Comparison of ENCODE assay signal across 19 cellular contexts in the genomic region with DNA sequence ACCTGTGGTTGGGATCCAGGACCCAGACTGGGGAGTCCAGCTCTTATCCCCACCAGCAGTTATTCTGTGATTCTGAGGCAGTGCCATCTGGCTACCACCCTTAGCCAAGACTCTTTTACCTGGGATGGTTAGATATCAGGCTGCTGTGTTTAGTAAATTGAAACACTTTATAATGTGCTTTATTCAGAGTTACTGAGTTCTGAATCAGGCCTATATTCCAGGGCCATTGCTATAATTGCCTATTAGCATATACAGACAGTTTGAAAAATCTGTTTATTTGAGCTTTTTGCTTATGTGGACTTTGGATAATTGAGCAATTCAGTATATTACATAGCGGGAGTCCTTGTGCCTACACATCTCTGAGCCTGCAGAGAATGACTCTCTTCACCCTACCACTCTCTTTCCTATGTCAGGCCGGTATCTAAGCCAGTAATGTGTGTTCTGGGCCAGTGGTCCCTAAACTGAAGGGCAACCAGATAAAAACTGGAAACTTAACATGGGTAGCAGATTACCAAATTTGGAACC. TPM values are rescaled to one million over a fixed set of nuclear protein-coding genes. Genes with fewer than 3 reads are reported as not detected.
DNase-seq lines count a peak whose midpoint lies in the region; ATAC-seq and TF ChIP-seq lines count a peak whose summit lies in the region.
"Had no signal": no experiment of that assay in that cellular context is flagged by ENCODE, and none has a peak within 500 bp of the region (broad histone marks: within the 10 kb centered on the region; RNA-seq: fewer than 3 reads in every experiment).

No MANE protein-coding gene starts in this region.

- H2BK5ac ChIP-seq in IMR-90 (ENCODE audit: low read depth, low read length, poor library complexity, severe bottlenecking), result no peak overlapping the region

- H3K4me3 Mint-ChIP-seq in effector memory CD8-positive, alpha-beta T cell, result no peak overlapping the region
- no peak overlapping the region for H3K4me3 Mint-ChIP-seq in T-cell
- H3K4me3 Mint-ChIP-seq: activated CD4-positive, alpha-beta T cell treated with anti-CD3 and anti-CD28 coated beads, Interleukin-2, amount 10 ng/mL, durations not matched to agents 7 days and 5 days; activated T-cell treated with anti-CD3 and anti-CD28 coated beads, Interleukin-2, amount 50 U/mL, for 4 hours; central memory CD8-positive, alpha-beta T cell; GM23338; naive thymus-derived CD4-positive, alpha-beta T cell; type B pancreatic cell had no signal

- H3K9me3 ChIP-seq in IMR-90 (ENCODE audit: control insufficient read depth, insufficient read depth, low read length) (no peaks in the 10 kb centered on the region), muscle layer of colon (ENCODE audit: low read length) (no peaks in the 10 kb centered on the region)

- H3K79me1 ChIP-seq in IMR-90 (ENCODE audit: low read depth in 1 of 2, low read length in 2 of 2), result peaks cover 25 to 66% of the 10 kb centered on the region in 2 experiments

- H3K27me3 ChIP-seq in ACC112 (ENCODE audit: insufficient read depth, low read length), result no peaks in the 10 kb centered on the region
- H3K27me3 ChIP-seq in IMR-90 (ENCODE audit: control insufficient read depth, insufficient read depth, low read length), result no peaks in the 10 kb centered on the region
- H3K27me3 ChIP-seq in muscle layer of colon (ENCODE audit: control insufficient read depth in 1 of 2, insufficient read depth in 2 of 2, low read length in 2 of 2), result no peaks in the 10 kb centered on the region

- no peak for TF ChIP-seq POLR2A in IMR-90 (IDR thresholded peaks at IDR 0.05; ENCODE audit: low read depth, low read length)
- TF ChIP-seq POLR2A in lower leg skin (IDR thresholded peaks at IDR 0.05), result no peak

- H3K36me3 ChIP-seq in ACC112 (ENCODE audit: insufficient read depth, low read length), result no peaks in the 10 kb centered on the region
- no peaks in the 10 kb centered on the region for H3K36me3 ChIP-seq in IMR-90 (ENCODE audit: control insufficient read depth, insufficient read depth, low read length)
- no peaks in the 10 kb centered on the region for H3K36me3 ChIP-seq in muscle layer of colon (ENCODE audit: insufficient read depth, low read length)

- no TSS peak for BruUV-seq in IMR-90 (replicated peaks; lab: Mats Ljungman, UMichigan)

- POLR2A ChIA-PET in IMR-90 (lab: Charles Lee; ENCODE audit: unreplicated experiment), result no interaction called here
- POLR2A ChIA-PET in T-cell (lab: Charles Lee), result interaction anchor here in 1 of 2 donors (0.6 kb wide), 1 partner anchor 125 kb away, joined by 4 read pairs; no protein-coding TSS in a partner anchor

- H2BK120ac ChIP-seq in IMR-90 (ENCODE audit: low read depth, low read length), result peak overlapping the region; percentile 12; the same call in 1 of the 2 replicates

- H4K5ac ChIP-seq in IMR-90 (ENCODE audit: low read depth, low read length), result no peak overlapping the region

- ATAC-seq in IMR-90 (ENCODE audit: low read depth) (no peak), T-cell (replicated peaks in 1 of 4) (no peak)
- no peak for ATAC-seq in effector memory CD8-positive, alpha-beta T cell (replicated peaks)
- ATAC-seq: activated T-cell treated with anti-CD3 and anti-CD28 coated beads, Interleukin-2, amount 50 U/mL, for 4 hours; GM23338; naive thymus-derived CD4-positive, alpha-beta T cell had no signal

- H2AK9ac ChIP-seq in IMR-90 (replicated peaks; ENCODE audit: low read depth, low read length, poor library complexity), result no peak overlapping the region

- peaks cover 33% of the 10 kb centered on the region for H3K4me1 ChIP-seq in ACC112 (ENCODE audit: control insufficient read depth, insufficient read depth, low read length, unreplicated experiment)
- peaks cover 15% of the 10 kb centered on the region for H3K4me1 ChIP-seq in IMR-90 (ENCODE audit: control insufficient read depth, insufficient read depth, low read length)
- peaks cover 37% of the 10 kb centered on the region for H3K4me1 ChIP-seq in muscle layer of colon (ENCODE audit: insufficient read depth, low read length)

- dilution Hi-C loops in IMR-90 (cut with HindIII; ENCODE audit: low sequenced_read_pairs, unreplicated experiment), result no loop called here

- H3K27me3 Mint-ChIP-seq in effector memory CD8-positive, alpha-beta T cell, result no peaks in the 10 kb centered on the region
- no peaks in the 10 kb centered on the region for H3K27me3 Mint-ChIP-seq in T-cell
- H3K27me3 Mint-ChIP-seq: activated CD4-positive, alpha-beta T cell treated with anti-CD3 and anti-CD28 coated beads, Interleukin-2, amount 10 ng/mL, durations not matched to agents 7 days and 5 days; central memory CD8-positive, alpha-beta T cell; naive thymus-derived CD4-positive, alpha-beta T cell; type B pancreatic cell had no signal

- CTCF ChIA-PET in IMR-90 (lab: Yijun Ruan, JAX) (interaction anchor here (0.6 kb wide), 1 partner anchor 33 kb away, joined by 3 read pairs; no protein-coding TSS in a partner anchor), T-cell (lab: Charles Lee) (no interaction called here)

- no peak overlapping the region for H3K23ac ChIP-seq in IMR-90 (ENCODE audit: low read depth, low read length)

- H2BK15ac ChIP-seq in IMR-90 (ENCODE audit: low read depth, low read length), result 0 out of 3 replicates have a peak overlapping the region, but pooled peaks have one; percentile 36

- no peak overlapping the region for H3K56ac ChIP-seq in IMR-90 (ENCODE audit: extremely low read depth, insufficient read depth, low read length)

- 0 out of 2 replicates have a peak, but pooled peaks cover 5% of the 10 kb centered on the region for H4K20me1 ChIP-seq in IMR-90 (ENCODE audit: insufficient read depth, low read length)

- H2AFZ ChIP-seq in ACC112 (ENCODE audit: low read length, unreplicated experiment) (no peak overlapping the region), IMR-90 (replicated peaks; ENCODE audit: low read length, poor library complexity) (no peak overlapping the region)
- H2AFZ ChIP-seq: GM23338 had no signal

- H3K36me3 Mint-ChIP-seq in effector memory CD8-positive, alpha-beta T cell (ENCODE audit: insufficient read depth), result no peaks in the 10 kb centered on the region
- H3K36me3 Mint-ChIP-seq in T-cell, result peaks cover 2% of the 10 kb centered on the region
- H3K36me3 Mint-ChIP-seq: type B pancreatic cell had no signal

- H3K4me2 ChIP-seq in IMR-90 (ENCODE audit: low read depth, low read length), result no peak overlapping the region
- H3K4me2 ChIP-seq: GM23338 had no signal

- intact Hi-C loops in IMR-90 (cut with micrococcal nuclease), result no loop called here
- intact Hi-C loops in lower leg skin (cut with DNase I; ENCODE audit: low total_unique reads), result no loop called here

- peaks cover 31% of the 10 kb centered on the region for H3K79me2 ChIP-seq in ACC112 (ENCODE audit: control insufficient read depth, insufficient read depth, low read length, unreplicated experiment)

- no peak overlapping the region for H3K14ac ChIP-seq in IMR-90 (replicated peaks; ENCODE audit: low read depth, low read length)

- H3K9me3 Mint-ChIP-seq in effector memory CD8-positive, alpha-beta T cell, result no peaks in the 10 kb centered on the region
- no peaks in the 10 kb centered on the region for H3K9me3 Mint-ChIP-seq in T-cell
- H3K9me3 Mint-ChIP-seq: activated CD4-positive, alpha-beta T cell treated with anti-CD3 and anti-CD28 coated beads, Interleukin-2, amount 10 ng/mL, durations not matched to agents 7 days and 5 days; activated T-cell treated with anti-CD3 and anti-CD28 coated beads, Interleukin-2, amount 50 U/mL, for 4 hours; central memory CD8-positive, alpha-beta T cell; GM23338; naive thymus-derived CD4-positive, alpha-beta T cell; type B pancreatic cell had no signal

- 0 out of 2 replicates have a peak overlapping the region, but pooled peaks have one; percentile 46 for H4K91ac ChIP-seq in IMR-90 (ENCODE audit: insufficient read depth, low read depth, low read length)

- TF ChIP-seq CTCF in IMR-90 (conservative IDR thresholded peaks at IDR 0.05; ENCODE audit: low read depth, low read length) (no peak), lower leg skin (IDR thresholded peaks at IDR 0.05) (no peak)

- peak overlapping the region; percentile 13; the same call in 1 of the 2 replicates for H2AK5ac ChIP-seq in IMR-90 (ENCODE audit: low read depth, low read length)

- H3K4me1 Mint-ChIP-seq in effector memory CD8-positive, alpha-beta T cell (ENCODE audit: low read depth in 2 of 2), result peaks cover 20 to 43% of the 10 kb centered on the region in 2 donors
- H3K4me1 Mint-ChIP-seq in T-cell, result peaks cover 26 to 54% (median 45%) of the 10 kb centered on the region in 3 donors

- in situ Hi-C loops in IMR-90 (cut with MboI; ENCODE audit: low sequenced_read_pairs), result no loop called here

- no CpG with 5 or more reads among the region's 2 CpGs for WGBS in IMR-90 (ENCODE audit: extremely low coverage in 2 of 2, insufficient read length in 1 of 2), 2 experiments
- 98 to 100% methylated on average over 2 of the region's 2 CpGs for WGBS in lower leg skin, 2 donors

- peak overlapping the region; percentile 64; the same call in 1 of the 2 replicates for H3K4ac ChIP-seq in IMR-90 (ENCODE audit: low read depth, low read length)

- H3K9ac ChIP-seq in IMR-90 (ENCODE audit: low read depth, low read length) (no peak overlapping the region), muscle layer of colon (ENCODE audit: low read length) (no peak overlapping the region)

- H4K8ac ChIP-seq in IMR-90 (ENCODE audit: low read depth in 2 of 2, low read length in 2 of 2), result no peak overlapping the region; a peak in 1 of 4 replicates

- H3K4me3 ChIP-seq in ACC112 (ENCODE audit: low read depth, low read length), result no peak overlapping the region
- H3K4me3 ChIP-seq in IMR-90 (ENCODE audit: insufficient read depth, low read depth, low read length), result no peak overlapping the region
- no peak overlapping the region for H3K4me3 ChIP-seq in muscle layer of colon (ENCODE audit: low read depth in 1 of 2, low read length in 2 of 2)
- H3K4me3 ChIP-seq in lower leg skin (ENCODE audit: low read depth, poor library complexity, severe bottlenecking), result no peak overlapping the region
- H3K4me3 ChIP-seq: GM23338 had no signal

- no peak for TF ChIP-seq RAD21 in IMR-90 (IDR thresholded peaks at IDR 0.05; ENCODE audit: low read length)

- H3K27ac ChIP-seq in ACC112 (ENCODE audit: low read depth, low read length), result peak overlapping the region; percentile 88
- no peak overlapping the region for H3K27ac ChIP-seq in IMR-90 (ENCODE audit: insufficient read depth, low read length)
- H3K27ac ChIP-seq in muscle layer of colon (ENCODE audit: low read depth, low read length), result peak overlapping the region; percentile 21

- H3K18ac ChIP-seq in IMR-90 (ENCODE audit: low read depth, low read length), result peak overlapping the region; percentile 1; the same call in 1 of the 2 replicates

- DNase-seq in IMR-90 (no peak), HPDE6-E6E7 (ENCODE audit: extremely low spot score) (no peak), amygdala (lab: John Stamatoyannopoulos, UW) (no peak), T-cell (no peak), lower leg skin (ENCODE audit: low spot score in 2 of 2) (no peak)
- no peak for DNase-seq in effector memory CD8-positive, alpha-beta T cell
- DNase-seq: activated CD4-positive, alpha-beta T cell treated with anti-CD3 and anti-CD28 coated beads, Interleukin-2, amount 10 ng/mL, durations not matched to agents 7 days and 5 days; activated T-cell treated with anti-CD3 and anti-CD28 coated beads, Interleukin-2, amount 50 U/mL, for 4 hours; AML-193; DMS79; islet precursor cell; naive thymus-derived CD4-positive, alpha-beta T cell; SIG-M5; T-helper 9 cell had no signal

- peak overlapping the region; percentile 5 to 65 for H3K27ac Mint-ChIP-seq in effector memory CD8-positive, alpha-beta T cell
- no peak overlapping the region for H3K27ac Mint-ChIP-seq in T-cell
- H3K27ac Mint-ChIP-seq: activated CD4-positive, alpha-beta T cell treated with anti-CD3 and anti-CD28 coated beads, Interleukin-2, amount 10 ng/mL, durations not matched to agents 7 days and 5 days; GM23338 had no signal

- H3K9me1 ChIP-seq in IMR-90 (ENCODE audit: insufficient read depth, low read length), result peaks cover 16% of the 10 kb centered on the region

- 0 out of 2 replicates have a peak overlapping the region, but pooled peaks have one; percentile 33 for H2BK20ac ChIP-seq in IMR-90 (ENCODE audit: low read depth, low read length)

RNA-seq across cellular contexts. Expression of a gene that starts 45.4 kb away (rescaled TPM):
- 26.7 and 28.1 TPM in 2 replicates for total RNA-seq in IMR-90 (2012; rRNA removed)
- 21.7 and 25.6 TPM in 2 replicates for polyA plus RNA-seq in IMR-90 (2012; rRNA removed)
- polyA plus RNA-seq in IMR-90 (2012; cell fraction: cytosol; rRNA removed), result 11.6 and 17.8 TPM in 2 replicates
- 30.8 and 31.5 TPM in 2 replicates for polyA plus RNA-seq in IMR-90 (2012; cell fraction: nucleus; rRNA removed; ENCODE audit: low replicate concordance)
- total RNA-seq in T-cell, result 10 to 100 TPM; 18.5 to 22.4 (median 20.4) TPM
- 10 to 100 TPM; 69.0 to 96.3 (median 84.9) TPM for total RNA-seq in lower leg skin

Comparison
In these comparisons a context has a peak if more than half of its experiments do, and no peak if none do; other contexts are left out.
1. H3K27ac Mint-ChIP-seq: peak in effector memory CD8-positive, alpha-beta T cell (2 of 2); none in T-cell (0 of 2).